8 cellular contexts compared by ENCODE assay signal in genomic region chr10:96512997-96513685, GRCh38. TPM values are rescaled to one million over a fixed set of nuclear protein-coding genes. Genes with fewer than 3 reads are reported as not detected.
A peak's percentile ranks its signal among the peaks of the same experiment; 100 is the strongest.
DNase-seq lines count a peak whose midpoint lies in the region; ATAC-seq and TF ChIP-seq lines count a peak whose summit lies in the region.

No MANE protein-coding gene starts in this region.

- H3K4me3 ChIP-seq in Peyer's patch (peak overlapping the region; percentile 20 to 54 (median 53)), lower leg skin (ENCODE audit: low read depth, poor library complexity, severe bottlenecking) (peak overlapping the region; percentile 27), thyroid gland (replicated peaks in 1 of 3) (peak overlapping the region in 1 of 3 donors; percentile 36)

- H3K27ac ChIP-seq in Peyer's patch (peak overlapping the region in 1 of 4 donors; percentile 39), thyroid gland (peak overlapping the region in 1 of 3 donors; percentile 51)

- WGBS in lower leg skin, 2 donors = 0 to 1% methylated on average over 34 to 40 of the region's 54 CpGs
- 1% methylated on average over 25 to 30 of the region's 54 CpGs for WGBS in thyroid gland, 2 donors

- TF ChIP-seq CTCF in Peyer's patch (IDR thresholded peaks at IDR 0.05) (no peak), lower leg skin (IDR thresholded peaks at IDR 0.05) (no peak), thyroid gland (IDR thresholded peaks at IDR 0.05) (no peak)

- peaks cover 32% of the 10 kb centered on the region for H3K27me3 Mint-ChIP-seq in central memory CD8-positive, alpha-beta T cell

- intact Hi-C loops in lower leg skin (cut with DNase I; ENCODE audit: low total_unique reads) (no loop called here), thyroid gland (cut with DNase I) (loop anchor here (10.0 kb wide), 1 partner anchor 138 kb away; no protein-coding TSS in a partner anchor)

- no peak overlapping the region for H3K27ac Mint-ChIP-seq in central memory CD8-positive, alpha-beta T cell (ENCODE audit: low read depth)

- H3K36me3 ChIP-seq in Peyer's patch (peaks cover 0 to 4% (median 0%) of the 10 kb centered on the region in 3 donors), thyroid gland (no peaks in the 10 kb centered on the region)

- H3K27me3 ChIP-seq in Peyer's patch (no peaks in the 10 kb centered on the region), thyroid gland (no peaks in the 10 kb centered on the region)

- DNase-seq in ELF-1 (ENCODE audit: low read depth, low spot score) (peak; percentile 38), Peyer's patch (peak in 1 of 3 donors; percentile 56), lower leg skin (ENCODE audit: low spot score in 2 of 2) (no peak), thyroid gland (peak; percentile 13 to 30), SIG-M5 treated with dmso at 0.1 percent for 504 hours (lab: John Stamatoyannopoulos, UW; ENCODE audit: unreplicated experiment) (no peak), NCI-H2196 (lab: John Stamatoyannopoulos, UW; ENCODE audit: unreplicated experiment) (no peak)
- no peak for DNase-seq in central memory CD8-positive, alpha-beta T cell (ENCODE audit: low spot score in 2 of 2)

- H3K9me3 ChIP-seq in Peyer's patch (no peaks in the 10 kb centered on the region), thyroid gland (no peaks in the 10 kb centered on the region)

- peak overlapping the region; percentile 77 for H3K4me3 Mint-ChIP-seq in central memory CD8-positive, alpha-beta T cell

- peak; percentile 59 for ATAC-seq in GM21786 (IDR thresholded peaks at IDR 0.05; ENCODE audit: unreplicated experiment)
- peak; percentile 40 for ATAC-seq in central memory CD8-positive, alpha-beta T cell (replicated peaks; ENCODE audit: extremely low read depth, poor library complexity, severe bottlenecking)

- H3K4me1 Mint-ChIP-seq in central memory CD8-positive, alpha-beta T cell = peaks cover 27% of the 10 kb centered on the region

- no peaks in the 10 kb centered on the region for H3K9me3 Mint-ChIP-seq in central memory CD8-positive, alpha-beta T cell

- H3K36me3 Mint-ChIP-seq in central memory CD8-positive, alpha-beta T cell (ENCODE audit: insufficient read depth) = peaks cover 3% of the 10 kb centered on the region

- TF ChIP-seq POLR2A in Peyer's patch (IDR thresholded peaks at IDR 0.05) = no peak
- TF ChIP-seq POLR2A in lower leg skin (IDR thresholded peaks at IDR 0.05) = no peak
- TF ChIP-seq POLR2A in thyroid gland (IDR thresholded peaks at IDR 0.05) = no peak

- H3K4me1 ChIP-seq in Peyer's patch = peaks cover 0 to 19% (median 2%) of the 10 kb centered on the region in 4 donors
- H3K4me1 ChIP-seq in thyroid gland = peaks cover 16 to 17% of the 10 kb centered on the region in 2 donors

RNA-seq across cellular contexts. Expression of gene TLL2, which starts 0.6 kb away (rescaled TPM):
- total RNA-seq in Peyer's patch (under 1 TPM in 3 of 4 donors, not detected in 1; 0.27 to 0.83 (median 0.38) TPM), lower leg skin (under 1 TPM in 2 of 4 donors, not detected in 2; 0.39 to 0.94 TPM), thyroid gland (1 to 10 TPM in 3 of 4 donors, under 1 TPM in 1; 0.13 to 2.4 (median 1.8) TPM)

Comparison
In these comparisons a context has a peak if more than half of its experiments do, and no peak if none do; other contexts are left out.
1. DNase-seq: peak in ELF-1 (single experiment) and thyroid gland (2 of 2); none in central memory CD8-positive, alpha-beta T cell (0 of 2), lower leg skin (0 of 2), SIG-M5 treated with dmso at 0.1 percent for 504 hours (single experiment) and NCI-H2196 (single experiment).